In genomic region chr13:21395953-21396352, GRCh38 we compare ENCODE assay signal across 1 cellular context.
TF ChIP-seq lines count a peak whose summit lies in the region.

No MANE protein-coding gene starts in this region.

TF ChIP-seq in GM23338, 12 proteins besides CTCF, POLR2A, EP300 and RAD21 (continued from another document):
- no peak for TF ChIP-seq ZNF462 (CRISPR knock-in tag; IDR thresholded peaks at IDR 0.05)
- TF ChIP-seq STAT1 (IDR thresholded peaks at IDR 0.05; ENCODE audit: unreplicated experiment): no peak
- TF ChIP-seq EZH2phosphoT487 (IDR thresholded peaks at IDR 0.05; ENCODE audit: unreplicated experiment): no peak
- TF ChIP-seq ZNF114 (CRISPR knock-in tag; IDR thresholded peaks at IDR 0.05): no peak
- TF ChIP-seq ETS1 (IDR thresholded peaks at IDR 0.05): no peak
- no peak for TF ChIP-seq EZH2 (IDR thresholded peaks at IDR 0.05; ENCODE audit: low read depth, unreplicated experiment)
- TF ChIP-seq POLR2AphosphoS5 (IDR thresholded peaks at IDR 0.05; ENCODE audit: low read depth): no peak
- TF ChIP-seq REST (IDR thresholded peaks at IDR 0.05; ENCODE audit: unreplicated experiment): no peak
- TF ChIP-seq CREB1 (CRISPR knock-in tag; IDR thresholded peaks at IDR 0.05; ENCODE audit: low read depth): no peak
TF ChIP-seq in GM23338: peak in this region for 0.
